ENCODE assay signal across 32 cellular contexts in the genomic region with DNA sequence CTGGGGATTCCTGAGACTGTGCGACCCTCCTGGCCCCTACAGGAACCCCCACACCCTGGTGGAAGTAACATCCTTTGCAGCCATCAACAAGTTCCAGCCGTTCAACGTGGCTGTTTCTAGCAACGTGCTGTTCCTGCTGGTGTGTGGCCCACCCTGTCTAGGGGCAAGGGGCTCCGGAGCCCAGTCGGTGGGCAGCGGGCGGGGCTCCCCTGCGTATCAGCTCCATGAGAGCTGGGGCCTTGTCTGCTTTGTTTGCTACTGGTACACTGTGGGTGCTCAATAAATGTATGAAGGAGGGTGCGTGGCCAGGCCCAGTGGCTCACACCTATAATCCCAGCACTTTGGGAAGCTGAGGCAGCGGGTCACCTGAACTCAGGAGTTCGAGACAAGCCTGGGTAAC. TPM values are rescaled to one million over a fixed set of nuclear protein-coding genes. Genes with fewer than 3 reads are reported as not detected.
"Had no signal": no experiment of that assay in that cellular context is flagged by ENCODE, and none has a peak within 500 bp of the region (broad histone marks: within the 10 kb centered on the region; RNA-seq: fewer than 3 reads in every experiment).

No MANE protein-coding gene starts in this region.

- H2AFZ ChIP-seq: hepatocyte had no signal

- H3K4me3 ChIP-seq: colonic mucosa, esophagus muscularis mucosa, gastroesophageal sphincter, heart left ventricle, hepatocyte, left lung, mucosa of descending colon, ovary, psoas muscle, sigmoid colon, thoracic aorta, tibial nerve, upper lobe of left lung had no signal

- H3K4me1 Mint-ChIP-seq: endodermal cell, mesothelial cell of epicardium, nephron had no signal

- H3K27me3 Mint-ChIP-seq: dendritic cell treated with granulocyte-macrophage colony-stimulating factor and Interleukin-4, amounts not matched to agents 40 ng/mL and 50 ng/mL, for 4 days; naive thymus-derived CD4-positive, alpha-beta T cell; stimulated activated memory B cell treated with anti-CD40 and anti-IgM and Interleukin-4, amounts not matched to agents 10 μg/mL and 1 μg/mL and 100 μg/mL, for 72 hours; stimulated activated naive CD8-positive, alpha-beta T cell treated with anti-CD3 and anti-CD28 coated beads, Interleukin-15, Interleukin-2, amounts not matched to agents 100 ng/mL and 50 ng/mL, for 24 hours had no signal

- H3K4me3 Mint-ChIP-seq: dendritic cell treated with granulocyte-macrophage colony-stimulating factor and Interleukin-4, amounts not matched to agents 40 ng/mL and 50 ng/mL, for 4 days; endodermal cell; mesothelial cell of epicardium; naive thymus-derived CD4-positive, alpha-beta T cell; nephron; stimulated activated memory B cell treated with anti-CD40 and anti-IgM and Interleukin-4, amounts not matched to agents 10 μg/mL and 1 μg/mL and 100 μg/mL, for 72 hours; stimulated activated naive CD8-positive, alpha-beta T cell treated with anti-CD3 and anti-CD28 coated beads, Interleukin-15, Interleukin-2, amounts not matched to agents 100 ng/mL and 50 ng/mL, for 24 hours had no signal

- H3K27me3 ChIP-seq: colonic mucosa, esophagus muscularis mucosa, foreskin keratinocyte, gastroesophageal sphincter, heart left ventricle, hepatocyte, left lung, ovary, sigmoid colon, tibial nerve, upper lobe of left lung had no signal

- H3K9me3 ChIP-seq: colonic mucosa, esophagus muscularis mucosa, gastroesophageal sphincter, heart left ventricle, left lung, mucosa of descending colon, ovary, psoas muscle, sigmoid colon, thoracic aorta, tibial nerve, upper lobe of left lung had no signal

- DNase-seq: colonic mucosa; effector CD8-positive, alpha-beta T cell; endodermal cell; foreskin keratinocyte; heart left ventricle; left cardiac atrium; left lung; mesenchymal stem cell; mucosa of descending colon; naive thymus-derived CD4-positive, alpha-beta T cell; occipital lobe; posterior cingulate gyrus; psoas muscle; stimulated activated CD4-positive, alpha-beta T cell treated with anti-CD3 and anti-CD28 coated beads, Interleukin-4, amount 100 ng/mL, for 4 hours had no signal

- FAIRE-seq: endothelial cell of umbilical vein, islet of Langerhans, urothelium cell line had no signal

- H3K79me2 ChIP-seq: hepatocyte had no signal

- ATAC-seq: foreskin keratinocyte; gastroesophageal sphincter; heart left ventricle; left cardiac atrium; left lung; mucosa of descending colon; naive thymus-derived CD4-positive, alpha-beta T cell; psoas muscle; right cardiac atrium; stimulated activated memory B cell treated with anti-CD40 and anti-IgM and Interleukin-4, amounts not matched to agents 10 μg/mL and 1 μg/mL and 100 μg/mL, for 72 hours had no signal

- H3K4me2 ChIP-seq: hepatocyte had no signal

- H3K9me3 Mint-ChIP-seq: dendritic cell treated with granulocyte-macrophage colony-stimulating factor and Interleukin-4, amounts not matched to agents 40 ng/mL and 50 ng/mL, for 4 days; endodermal cell; mesothelial cell of epicardium; naive thymus-derived CD4-positive, alpha-beta T cell; nephron; stimulated activated memory B cell treated with anti-CD40 and anti-IgM and Interleukin-4, amounts not matched to agents 10 μg/mL and 1 μg/mL and 100 μg/mL, for 72 hours; stimulated activated naive CD8-positive, alpha-beta T cell treated with anti-CD3 and anti-CD28 coated beads, Interleukin-15, Interleukin-2, amounts not matched to agents 100 ng/mL and 50 ng/mL, for 24 hours had no signal

- H3K4me1 ChIP-seq: colonic mucosa, foreskin keratinocyte, left lung, psoas muscle, sigmoid colon, upper lobe of left lung had no signal

- H3K36me3 ChIP-seq: colonic mucosa, ovary had no signal

- H3K27ac Mint-ChIP-seq: dendritic cell treated with granulocyte-macrophage colony-stimulating factor and Interleukin-4, amounts not matched to agents 40 ng/mL and 50 ng/mL, for 4 days; endodermal cell; mesothelial cell of epicardium; naive thymus-derived CD4-positive, alpha-beta T cell; nephron; stimulated activated memory B cell treated with anti-CD40 and anti-IgM and Interleukin-4, amounts not matched to agents 10 μg/mL and 1 μg/mL and 100 μg/mL, for 72 hours; stimulated activated naive CD8-positive, alpha-beta T cell treated with anti-CD3 and anti-CD28 coated beads, Interleukin-15, Interleukin-2, amounts not matched to agents 100 ng/mL and 50 ng/mL, for 24 hours had no signal

- H3K27ac ChIP-seq: colonic mucosa, esophagus muscularis mucosa, foreskin keratinocyte, gastroesophageal sphincter, heart left ventricle, hepatocyte, left lung, ovary, psoas muscle, sigmoid colon, thoracic aorta, tibial nerve, upper lobe of left lung had no signal

RNA-seq across cellular contexts. Expression of a gene that starts 15.7 kb away (rescaled TPM):
- total RNA-seq: thoracic aorta had no signal

RNA-seq across cellular contexts. Expression of a gene that starts 49.9 kb away (rescaled TPM):
- total RNA-seq: left cardiac atrium, psoas muscle, right cardiac atrium, skeletal muscle tissue, thoracic aorta had no signal
- polyA plus RNA-seq: right cardiac atrium had no signal
